In genomic region chr7:139035588-139036353, GRCh38 we compare ENCODE assay signal across 1 cellular context.
TF ChIP-seq lines count a peak whose summit lies in the region.

A gene with protein sequence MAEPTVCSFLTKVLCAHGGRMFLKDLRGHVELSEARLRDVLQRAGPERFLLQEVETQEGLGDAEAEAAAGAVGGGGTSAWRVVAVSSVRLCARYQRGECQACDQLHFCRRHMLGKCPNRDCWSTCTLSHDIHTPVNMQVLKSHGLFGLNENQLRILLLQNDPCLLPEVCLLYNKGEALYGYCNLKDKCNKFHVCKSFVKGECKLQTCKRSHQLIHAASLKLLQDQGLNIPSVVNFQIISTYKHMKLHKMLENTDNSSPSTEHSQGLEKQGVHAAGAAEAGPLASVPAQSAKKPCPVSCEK (minus strand): TSS chr7:139036042. CDS start chr7:139036017, 25 bp downstream.

TF ChIP-seq in HepG2, 621 proteins besides CTCF, POLR2A, EP300 and RAD21 (continued from another document and continues in another):
- TF ChIP-seq ZFP36 (IDR thresholded peaks at IDR 0.05; ENCODE audit: borderline replicate concordance, low read depth, low read length, partially characterized antibody) (no peak), TIGD3 (CRISPR knock-in tag; IDR thresholded peaks at IDR 0.05; ENCODE audit: borderline replicate concordance) (no peak), ZNF775 (CRISPR knock-in tag; IDR thresholded peaks at IDR 0.05; ENCODE audit: borderline replicate concordance) (no peak), GATA4 (IDR thresholded peaks at IDR 0.05; ENCODE audit: borderline replicate concordance, low read depth) (no peak), FOSL1 (CRISPR knock-in tag; IDR thresholded peaks at IDR 0.05; ENCODE audit: borderline replicate concordance) (no peak), TAF15 (IDR thresholded peaks at IDR 0.05; ENCODE audit: low read depth, low read length, poor library complexity, severe bottlenecking) (no peak), ZNF225 (CRISPR knock-in tag; IDR thresholded peaks at IDR 0.05) (peak; percentile 82), CCDC6 (CRISPR knock-in tag; IDR thresholded peaks at IDR 0.05) (peak; percentile 64; the same call in 1 of the 2 replicates), ZNF143 (CRISPR knock-in tag; IDR thresholded peaks at IDR 0.05) (no peak), TRIM22 (IDR thresholded peaks at IDR 0.05) (no peak), ZNF782 (CRISPR knock-in tag; IDR thresholded peaks at IDR 0.05; ENCODE audit: borderline replicate concordance) (no peak), FOXO1 (CRISPR knock-in tag; IDR thresholded peaks at IDR 0.05) (no peak), ZBTB1 (CRISPR knock-in tag; IDR thresholded peaks at IDR 0.05; ENCODE audit: borderline replicate concordance) (no peak), SIN3A (IDR thresholded peaks at IDR 0.05; ENCODE audit: borderline replicate concordance, low read depth, low read length) (no peak), PCBP2 (optimal IDR thresholded peaks at IDR 0.05; ENCODE audit: low read depth, low read length, poor library complexity, severe bottlenecking) (no peak), SP5 (CRISPR knock-in tag; IDR thresholded peaks at IDR 0.05; ENCODE audit: borderline replicate concordance, low read depth) (peak; percentile 30), ERF (CRISPR knock-in tag; IDR thresholded peaks at IDR 0.05) (no peak; the same call in 1 of the 2 replicates), NR1H2 (CRISPR knock-in tag; IDR thresholded peaks at IDR 0.05; ENCODE audit: borderline replicate concordance, low read depth) (peak; percentile 41; the same call in 1 of the 2 replicates), ZNF891 (CRISPR knock-in tag; IDR thresholded peaks at IDR 0.05) (0 out of 2 replicates have a peak, but pooled peaks have one; percentile 9), ZBTB14 (CRISPR knock-in tag; IDR thresholded peaks at IDR 0.05) (peak; percentile 63), KLF6 (CRISPR knock-in tag; IDR thresholded peaks at IDR 0.05) (0 out of 2 replicates have a peak, but pooled peaks have one; percentile 54), JDP2 (CRISPR knock-in tag; IDR thresholded peaks at IDR 0.05; ENCODE audit: borderline replicate concordance) (no peak), RBM39 (IDR thresholded peaks at IDR 0.05; ENCODE audit: low read depth, low read length, poor library complexity, severe bottlenecking) (no peak), ZBTB42 (CRISPR knock-in tag; IDR thresholded peaks at IDR 0.05) (no peak), FIP1L1 (IDR thresholded peaks at IDR 0.05; ENCODE audit: borderline replicate concordance, insufficient read depth, low read depth, low read length) (no peak), ZSCAN12 (CRISPR knock-in tag; IDR thresholded peaks at IDR 0.05) (no peak), ZNF607 (CRISPR knock-in tag; IDR thresholded peaks at IDR 0.05; ENCODE audit: borderline replicate concordance) (no peak; the same call in none of the 2 replicates), ZNF83 (CRISPR knock-in tag; IDR thresholded peaks at IDR 0.05; ENCODE audit: borderline replicate concordance) (peak; percentile 61; the same call in 1 of the 2 replicates), NFE2L2 (IDR thresholded peaks at IDR 0.05; ENCODE audit: low read length) (no peak), ZNF703 (CRISPR knock-in tag; IDR thresholded peaks at IDR 0.05; ENCODE audit: borderline replicate concordance) (no peak), CC2D1A (CRISPR knock-in tag; IDR thresholded peaks at IDR 0.05) (no peak), HNRNPLL (IDR thresholded peaks at IDR 0.05; ENCODE audit: low read depth, low read length, poor library complexity, severe bottlenecking) (peak; percentile 88), ZNF33B (CRISPR knock-in tag; IDR thresholded peaks at IDR 0.05) (no peak), SMAD9 (CRISPR knock-in tag; IDR thresholded peaks at IDR 0.05) (no peak), PHF21A (CRISPR knock-in tag; IDR thresholded peaks at IDR 0.05) (no peak)
- TF ChIP-seq, protein P1, sequence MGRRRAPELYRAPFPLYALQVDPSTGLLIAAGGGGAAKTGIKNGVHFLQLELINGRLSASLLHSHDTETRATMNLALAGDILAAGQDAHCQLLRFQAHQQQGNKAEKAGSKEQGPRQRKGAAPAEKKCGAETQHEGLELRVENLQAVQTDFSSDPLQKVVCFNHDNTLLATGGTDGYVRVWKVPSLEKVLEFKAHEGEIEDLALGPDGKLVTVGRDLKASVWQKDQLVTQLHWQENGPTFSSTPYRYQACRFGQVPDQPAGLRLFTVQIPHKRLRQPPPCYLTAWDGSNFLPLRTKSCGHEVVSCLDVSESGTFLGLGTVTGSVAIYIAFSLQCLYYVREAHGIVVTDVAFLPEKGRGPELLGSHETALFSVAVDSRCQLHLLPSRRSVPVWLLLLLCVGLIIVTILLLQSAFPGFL (CRISPR knock-in tag; IDR thresholded peaks at IDR 0.05): no peak
- TF ChIP-seq, protein P2, sequence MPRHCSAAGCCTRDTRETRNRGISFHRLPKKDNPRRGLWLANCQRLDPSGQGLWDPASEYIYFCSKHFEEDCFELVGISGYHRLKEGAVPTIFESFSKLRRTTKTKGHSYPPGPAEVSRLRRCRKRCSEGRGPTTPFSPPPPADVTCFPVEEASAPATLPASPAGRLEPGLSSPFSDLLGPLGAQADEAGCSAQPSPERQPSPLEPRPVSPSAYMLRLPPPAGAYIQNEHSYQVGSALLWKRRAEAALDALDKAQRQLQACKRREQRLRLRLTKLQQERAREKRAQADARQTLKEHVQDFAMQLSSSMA (CRISPR knock-in tag; IDR thresholded peaks at IDR 0.05): peak; percentile 67; the same call in 1 of the 2 replicates
- TF ChIP-seq, protein P3, sequence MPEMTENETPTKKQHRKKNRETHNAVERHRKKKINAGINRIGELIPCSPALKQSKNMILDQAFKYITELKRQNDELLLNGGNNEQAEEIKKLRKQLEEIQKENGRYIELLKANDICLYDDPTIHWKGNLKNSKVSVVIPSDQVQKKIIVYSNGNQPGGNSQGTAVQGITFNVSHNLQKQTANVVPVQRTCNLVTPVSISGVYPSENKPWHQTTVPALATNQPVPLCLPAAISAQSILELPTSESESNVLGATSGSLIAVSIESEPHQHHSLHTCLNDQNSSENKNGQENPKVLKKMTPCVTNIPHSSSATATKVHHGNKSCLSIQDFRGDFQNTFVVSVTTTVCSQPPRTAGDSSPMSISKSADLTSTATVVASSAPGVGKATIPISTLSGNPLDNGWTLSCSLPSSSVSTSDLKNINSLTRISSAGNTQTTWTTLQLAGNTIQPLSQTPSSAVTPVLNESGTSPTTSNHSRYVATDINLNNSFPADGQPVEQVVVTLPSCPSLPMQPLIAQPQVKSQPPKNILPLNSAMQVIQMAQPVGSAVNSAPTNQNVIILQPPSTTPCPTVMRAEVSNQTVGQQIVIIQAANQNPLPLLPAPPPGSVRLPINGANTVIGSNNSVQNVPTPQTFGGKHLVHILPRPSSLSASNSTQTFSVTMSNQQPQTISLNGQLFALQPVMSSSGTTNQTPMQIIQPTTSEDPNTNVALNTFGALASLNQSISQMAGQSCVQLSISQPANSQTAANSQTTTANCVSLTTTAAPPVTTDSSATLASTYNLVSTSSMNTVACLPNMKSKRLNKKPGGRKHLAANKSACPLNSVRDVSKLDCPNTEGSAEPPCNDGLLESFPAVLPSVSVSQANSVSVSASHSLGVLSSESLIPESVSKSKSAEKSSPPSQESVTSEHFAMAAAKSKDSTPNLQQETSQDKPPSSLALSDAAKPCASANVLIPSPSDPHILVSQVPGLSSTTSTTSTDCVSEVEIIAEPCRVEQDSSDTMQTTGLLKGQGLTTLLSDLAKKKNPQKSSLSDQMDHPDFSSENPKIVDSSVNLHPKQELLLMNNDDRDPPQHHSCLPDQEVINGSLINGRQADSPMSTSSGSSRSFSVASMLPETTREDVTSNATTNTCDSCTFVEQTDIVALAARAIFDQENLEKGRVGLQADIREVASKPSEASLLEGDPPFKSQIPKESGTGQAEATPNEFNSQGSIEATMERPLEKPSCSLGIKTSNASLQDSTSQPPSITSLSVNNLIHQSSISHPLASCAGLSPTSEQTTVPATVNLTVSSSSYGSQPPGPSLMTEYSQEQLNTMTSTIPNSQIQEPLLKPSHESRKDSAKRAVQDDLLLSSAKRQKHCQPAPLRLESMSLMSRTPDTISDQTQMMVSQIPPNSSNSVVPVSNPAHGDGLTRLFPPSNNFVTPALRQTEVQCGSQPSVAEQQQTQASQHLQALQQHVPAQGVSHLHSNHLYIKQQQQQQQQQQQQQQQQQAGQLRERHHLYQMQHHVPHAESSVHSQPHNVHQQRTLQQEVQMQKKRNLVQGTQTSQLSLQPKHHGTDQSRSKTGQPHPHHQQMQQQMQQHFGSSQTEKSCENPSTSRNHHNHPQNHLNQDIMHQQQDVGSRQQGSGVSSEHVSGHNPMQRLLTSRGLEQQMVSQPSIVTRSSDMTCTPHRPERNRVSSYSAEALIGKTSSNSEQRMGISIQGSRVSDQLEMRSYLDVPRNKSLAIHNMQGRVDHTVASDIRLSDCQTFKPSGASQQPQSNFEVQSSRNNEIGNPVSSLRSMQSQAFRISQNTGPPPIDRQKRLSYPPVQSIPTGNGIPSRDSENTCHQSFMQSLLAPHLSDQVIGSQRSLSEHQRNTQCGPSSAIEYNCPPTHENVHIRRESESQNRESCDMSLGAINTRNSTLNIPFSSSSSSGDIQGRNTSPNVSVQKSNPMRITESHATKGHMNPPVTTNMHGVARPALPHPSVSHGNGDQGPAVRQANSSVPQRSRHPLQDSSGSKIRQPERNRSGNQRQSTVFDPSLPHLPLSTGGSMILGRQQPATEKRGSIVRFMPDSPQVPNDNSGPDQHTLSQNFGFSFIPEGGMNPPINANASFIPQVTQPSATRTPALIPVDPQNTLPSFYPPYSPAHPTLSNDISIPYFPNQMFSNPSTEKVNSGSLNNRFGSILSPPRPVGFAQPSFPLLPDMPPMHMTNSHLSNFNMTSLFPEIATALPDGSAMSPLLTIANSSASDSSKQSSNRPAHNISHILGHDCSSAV (CRISPR knock-in tag; IDR thresholded peaks at IDR 0.05; ENCODE audit: borderline replicate concordance): 0 out of 2 replicates have a peak, but pooled peaks have one; percentile 54
- TF ChIP-seq, protein P4, sequence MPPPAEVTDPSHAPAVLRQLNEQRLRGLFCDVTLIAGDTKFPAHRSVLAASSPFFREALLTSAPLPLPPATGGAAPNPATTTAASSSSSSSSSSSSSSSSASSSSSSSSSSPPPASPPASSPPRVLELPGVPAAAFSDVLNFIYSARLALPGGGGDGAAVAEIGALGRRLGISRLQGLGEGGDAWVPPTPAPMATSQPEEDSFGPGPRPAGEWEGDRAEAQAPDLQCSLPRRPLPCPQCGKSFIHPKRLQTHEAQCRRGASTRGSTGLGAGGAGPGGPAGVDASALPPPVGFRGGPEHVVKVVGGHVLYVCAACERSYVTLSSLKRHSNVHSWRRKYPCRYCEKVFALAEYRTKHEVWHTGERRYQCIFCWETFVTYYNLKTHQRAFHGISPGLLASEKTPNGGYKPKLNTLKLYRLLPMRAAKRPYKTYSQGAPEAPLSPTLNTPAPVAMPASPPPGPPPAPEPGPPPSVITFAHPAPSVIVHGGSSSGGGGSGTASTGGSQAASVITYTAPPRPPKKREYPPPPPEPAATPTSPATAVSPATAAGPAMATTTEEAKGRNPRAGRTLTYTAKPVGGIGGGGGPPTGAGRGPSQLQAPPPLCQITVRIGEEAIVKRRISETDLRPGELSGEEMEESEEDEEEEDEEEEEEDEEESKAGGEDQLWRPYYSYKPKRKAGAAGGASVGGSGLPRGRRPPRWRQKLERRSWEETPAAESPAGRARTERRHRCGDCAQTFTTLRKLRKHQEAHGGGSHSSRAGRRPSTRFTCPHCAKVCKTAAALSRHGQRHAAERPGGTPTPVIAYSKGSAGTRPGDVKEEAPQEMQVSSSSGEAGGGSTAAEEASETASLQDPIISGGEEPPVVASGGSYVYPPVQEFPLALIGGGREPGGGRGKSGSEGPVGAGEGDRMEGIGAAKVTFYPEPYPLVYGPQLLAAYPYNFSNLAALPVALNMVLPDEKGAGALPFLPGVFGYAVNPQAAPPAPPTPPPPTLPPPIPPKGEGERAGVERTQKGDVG (CRISPR knock-in tag; IDR thresholded peaks at IDR 0.05; ENCODE audit: borderline replicate concordance): no peak
- TF ChIP-seq, protein P5, sequence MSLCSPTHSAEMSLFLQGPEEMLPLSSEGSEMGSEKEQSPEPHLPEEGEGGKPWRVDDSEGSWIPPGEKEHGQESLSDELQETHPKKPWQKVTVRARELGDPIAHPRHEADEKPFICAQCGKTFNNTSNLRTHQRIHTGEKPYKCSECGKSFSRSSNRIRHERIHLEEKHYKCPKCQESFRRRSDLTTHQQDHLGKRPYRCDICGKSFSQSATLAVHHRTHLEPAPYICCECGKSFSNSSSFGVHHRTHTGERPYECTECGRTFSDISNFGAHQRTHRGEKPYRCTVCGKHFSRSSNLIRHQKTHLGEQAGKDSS (CRISPR knock-in tag; IDR thresholded peaks at IDR 0.05; ENCODE audit: borderline replicate concordance, low read depth): peak; percentile 76; the same call in 1 of the 2 replicates
- TF ChIP-seq, protein P6, sequence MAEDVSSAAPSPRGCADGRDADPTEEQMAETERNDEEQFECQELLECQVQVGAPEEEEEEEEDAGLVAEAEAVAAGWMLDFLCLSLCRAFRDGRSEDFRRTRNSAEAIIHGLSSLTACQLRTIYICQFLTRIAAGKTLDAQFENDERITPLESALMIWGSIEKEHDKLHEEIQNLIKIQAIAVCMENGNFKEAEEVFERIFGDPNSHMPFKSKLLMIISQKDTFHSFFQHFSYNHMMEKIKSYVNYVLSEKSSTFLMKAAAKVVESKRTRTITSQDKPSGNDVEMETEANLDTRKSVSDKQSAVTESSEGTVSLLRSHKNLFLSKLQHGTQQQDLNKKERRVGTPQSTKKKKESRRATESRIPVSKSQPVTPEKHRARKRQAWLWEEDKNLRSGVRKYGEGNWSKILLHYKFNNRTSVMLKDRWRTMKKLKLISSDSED (CRISPR knock-in tag; IDR thresholded peaks at IDR 0.05): 0 out of 2 replicates have a peak, but pooled peaks have one; percentile 28
